12 cellular contexts compared by ENCODE assay signal in genomic region chr1:87044424-87044823, GRCh38.
DNase-seq lines count a peak whose midpoint lies in the region; ATAC-seq and TF ChIP-seq lines count a peak whose summit lies in the region.
"Had no signal": no experiment of that assay in that cellular context is flagged by ENCODE, and none has a peak within 500 bp of the region (broad histone marks: within the 10 kb centered on the region; RNA-seq: fewer than 3 reads in every experiment).

No MANE protein-coding gene starts in this region.

- no peaks in the 10 kb centered on the region for H3F3A ChIP-seq in smooth muscle cell (ENCODE audit: low read depth)

- H3K36me3 ChIP-seq in smooth muscle cell (ENCODE audit: low read depth) (peaks cover 10% of the 10 kb centered on the region), endodermal cell (ENCODE audit: control insufficient read depth, insufficient read depth, low read length) (no peaks in the 10 kb centered on the region)

- no peaks in the 10 kb centered on the region for H3K9me3 ChIP-seq in smooth muscle cell (replicated peaks; ENCODE audit: low read depth)
- peaks cover 20% of the 10 kb centered on the region for H3K9me3 ChIP-seq in endodermal cell (ENCODE audit: control insufficient read depth, low read length)

- H3K27ac ChIP-seq in smooth muscle cell (ENCODE audit: low read depth) (no peak overlapping the region), endodermal cell (ENCODE audit: low read depth, low read length) (no peak overlapping the region)

- no peaks in the 10 kb centered on the region for H3K4me1 ChIP-seq in smooth muscle cell (ENCODE audit: low read depth)
- H3K4me1 ChIP-seq in endodermal cell (ENCODE audit: control insufficient read depth, insufficient read depth, low read length) = no peaks in the 10 kb centered on the region

- DNase-seq in activated naive CD4-positive, alpha-beta T cell treated with anti-CD3 and anti-CD28 coated beads, Interleukin-2, amount 10 ng/mL, durations not matched to agents 7 days and 5 days = no peak
- DNase-seq in activated naive CD4-positive, alpha-beta T cell (lab: John Stamatoyannopoulos, UW) = no peak
- no peak for DNase-seq in smooth muscle cell (lab: John Stamatoyannopoulos, UW; ENCODE audit: unreplicated experiment)
- no peak for DNase-seq in DMS53 (lab: John Stamatoyannopoulos, UW)
- no peak for DNase-seq in endodermal cell
- DNase-seq in NCI-H2196 treated with DMSO at 0.1 percent for 48 hours (lab: John Stamatoyannopoulos, UW; ENCODE audit: unreplicated experiment) = no peak
- DNase-seq: activated CD8-positive, alpha-beta memory T cell treated with anti-CD3 and anti-CD28 coated beads, Interleukin-2, amount 50 U/mL, for 48 hours; GDM1; NCI-H1694 had no signal

- H3K36me3 Mint-ChIP-seq in activated naive CD4-positive, alpha-beta T cell treated with anti-CD3 and anti-CD28 coated beads, Interleukin-2, amount 10 ng/mL, durations not matched to agents 7 days and 5 days = peaks cover 3% of the 10 kb centered on the region
- H3K36me3 Mint-ChIP-seq in endodermal cell (ENCODE audit: low read depth) = peaks cover 20% of the 10 kb centered on the region

- no peaks in the 10 kb centered on the region for H3K27me3 Mint-ChIP-seq in activated naive CD4-positive, alpha-beta T cell treated with anti-CD3 and anti-CD28 coated beads, Interleukin-2, amount 10 ng/mL, durations not matched to agents 7 days and 5 days
- no peaks in the 10 kb centered on the region for H3K27me3 Mint-ChIP-seq in endodermal cell (ENCODE audit: insufficient read depth)
- H3K27me3 Mint-ChIP-seq: T-cell had no signal

- no peak overlapping the region for H3K4me3 Mint-ChIP-seq in activated naive CD4-positive, alpha-beta T cell treated with anti-CD3 and anti-CD28 coated beads, Interleukin-2, amount 10 ng/mL, durations not matched to agents 7 days and 5 days
- no peak overlapping the region for H3K4me3 Mint-ChIP-seq in endodermal cell

- peak overlapping the region; percentile 90 for H3K27ac Mint-ChIP-seq in activated naive CD4-positive, alpha-beta T cell treated with anti-CD3 and anti-CD28 coated beads, Interleukin-2, amount 10 ng/mL, durations not matched to agents 7 days and 5 days
- H3K27ac Mint-ChIP-seq in endodermal cell = no peak overlapping the region

- peak; percentile 44 for ATAC-seq in HG02588 (IDR thresholded peaks at IDR 0.05; ENCODE audit: unreplicated experiment)
- peak; percentile 37 for ATAC-seq in HG03521 (IDR thresholded peaks at IDR 0.05; ENCODE audit: unreplicated experiment)

- no peaks in the 10 kb centered on the region for H3K27me3 ChIP-seq in smooth muscle cell (ENCODE audit: low read depth)
- H3K27me3 ChIP-seq in endodermal cell (ENCODE audit: control insufficient read depth, insufficient read depth, low read length, poor library complexity, severe bottlenecking) = no peaks in the 10 kb centered on the region

- TF ChIP-seq CTCF in smooth muscle cell (IDR thresholded peaks at IDR 0.05; ENCODE audit: borderline replicate concordance, insufficient read depth, poor library complexity, severe bottlenecking) (no peak), endodermal cell (conservative IDR thresholded peaks at IDR 0.05) (no peak)

- H2AFZ ChIP-seq in smooth muscle cell (ENCODE audit: low read depth) = no peak overlapping the region

- no peak overlapping the region for H3K4me2 ChIP-seq in smooth muscle cell

- H3K4me1 Mint-ChIP-seq in activated naive CD4-positive, alpha-beta T cell treated with anti-CD3 and anti-CD28 coated beads, Interleukin-2, amount 10 ng/mL, durations not matched to agents 7 days and 5 days = peaks cover 30% of the 10 kb centered on the region
- no peaks in the 10 kb centered on the region for H3K4me1 Mint-ChIP-seq in endodermal cell

- no peak overlapping the region for H3K4me3 ChIP-seq in smooth muscle cell
- H3K4me3 ChIP-seq in endodermal cell (ENCODE audit: low read length) = no peak overlapping the region

- peaks cover 5% of the 10 kb centered on the region for H4K20me1 ChIP-seq in smooth muscle cell (ENCODE audit: low read depth)

- H3K9me3 Mint-ChIP-seq in activated naive CD4-positive, alpha-beta T cell treated with anti-CD3 and anti-CD28 coated beads, Interleukin-2, amount 10 ng/mL, durations not matched to agents 7 days and 5 days = peaks cover 3% of the 10 kb centered on the region
- peaks cover 16% of the 10 kb centered on the region for H3K9me3 Mint-ChIP-seq in endodermal cell

- peaks cover 27% of the 10 kb centered on the region for H3K79me2 ChIP-seq in smooth muscle cell (ENCODE audit: low read depth)

- CTCF ChIA-PET in activated naive CD4-positive, alpha-beta T cell treated with anti-CD3 and anti-CD28 coated beads, Interleukin-2, amount 10 ng/mL, durations not matched to agents 7 days and 5 days (lab: Charles Lee) = interaction anchor here (1.1 to 1.9 kb wide), 3 partner anchors 40 to 129 kb away, joined by 3 to 9 read pairs (median 7); partner anchors contain the start of genes HS2ST1 and SELENOF

- H3K9ac ChIP-seq in smooth muscle cell (ENCODE audit: low read depth) (no peak overlapping the region), endodermal cell (ENCODE audit: extremely low read depth, low read length, poor library complexity, severe bottlenecking) (no peak overlapping the region)
